3 cellular contexts compared by ENCODE assay signal in the genomic region with DNA sequence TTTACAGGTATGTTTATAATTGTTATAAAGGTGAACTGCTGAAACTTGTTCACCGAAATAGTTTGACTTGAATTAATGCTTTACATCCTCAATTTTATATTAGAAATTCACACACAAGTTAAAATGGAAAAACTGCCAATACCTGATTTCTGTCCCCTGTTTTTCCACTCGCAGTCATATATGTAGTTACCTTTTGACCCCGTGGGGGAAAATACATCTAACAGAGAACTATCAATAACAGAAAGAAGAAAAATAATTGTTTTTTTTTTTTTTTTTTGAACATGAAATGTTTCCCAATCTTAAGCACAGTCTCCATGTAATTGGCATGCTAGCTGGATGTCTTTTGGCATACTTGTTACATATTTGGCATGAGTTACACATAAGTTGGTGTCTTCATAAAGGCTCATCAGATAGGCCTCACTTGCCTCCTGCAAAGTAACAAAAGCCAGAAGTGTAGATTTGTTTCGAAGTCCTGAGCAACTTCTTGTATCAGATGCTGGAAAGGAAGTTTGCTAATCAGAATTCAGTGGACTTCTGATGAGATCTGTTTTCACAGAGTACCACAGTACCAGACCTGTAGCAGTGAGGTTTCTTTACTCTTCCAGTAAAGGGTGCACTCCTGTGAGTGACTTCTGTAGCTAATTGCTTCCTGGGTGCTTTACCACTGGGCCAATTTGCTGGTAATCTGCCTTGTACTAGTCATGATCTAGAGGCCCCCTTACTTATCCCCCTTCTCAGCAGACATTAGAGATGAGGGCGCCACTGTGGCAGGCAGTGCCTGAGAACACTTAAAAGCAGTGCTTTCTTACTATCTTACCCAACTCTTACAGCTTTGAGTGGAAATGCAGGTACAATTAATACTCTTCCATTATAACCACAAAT.
TF ChIP-seq lines count a peak whose summit lies in the region.

No MANE protein-coding gene starts in this region.

TF ChIP-seq in HEK293, 187 proteins besides CTCF, POLR2A, EP300 and RAD21:
- TF ChIP-seq, protein P1, sequence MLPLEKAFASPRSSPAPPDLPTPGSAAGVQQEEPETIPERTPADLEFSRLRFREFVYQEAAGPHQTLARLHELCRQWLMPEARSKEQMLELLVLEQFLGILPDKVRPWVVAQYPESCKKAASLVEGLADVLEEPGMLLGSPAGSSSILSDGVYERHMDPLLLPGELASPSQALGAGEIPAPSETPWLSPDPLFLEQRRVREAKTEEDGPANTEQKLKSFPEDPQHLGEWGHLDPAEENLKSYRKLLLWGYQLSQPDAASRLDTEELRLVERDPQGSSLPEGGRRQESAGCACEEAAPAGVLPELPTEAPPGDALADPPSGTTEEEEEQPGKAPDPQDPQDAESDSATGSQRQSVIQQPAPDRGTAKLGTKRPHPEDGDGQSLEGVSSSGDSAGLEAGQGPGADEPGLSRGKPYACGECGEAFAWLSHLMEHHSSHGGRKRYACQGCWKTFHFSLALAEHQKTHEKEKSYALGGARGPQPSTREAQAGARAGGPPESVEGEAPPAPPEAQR (tag by site-specific recombination; IDR thresholded peaks at IDR 0.05) = no peak
- TF ChIP-seq ZNF221 (tag by site-specific recombination; IDR thresholded peaks at IDR 0.05; ENCODE audit: borderline replicate concordance) (no peak), ZBTB8A (tag by site-specific recombination; IDR thresholded peaks at IDR 0.05) (no peak), ZNF302 (tag by site-specific recombination; IDR thresholded peaks at IDR 0.05; ENCODE audit: low read depth) (no peak), ZNF423 (tag by site-specific recombination; IDR thresholded peaks at IDR 0.05) (0 out of 2 replicates have a peak, but pooled peaks have one; percentile 24)
- TF ChIP-seq, protein P2, sequence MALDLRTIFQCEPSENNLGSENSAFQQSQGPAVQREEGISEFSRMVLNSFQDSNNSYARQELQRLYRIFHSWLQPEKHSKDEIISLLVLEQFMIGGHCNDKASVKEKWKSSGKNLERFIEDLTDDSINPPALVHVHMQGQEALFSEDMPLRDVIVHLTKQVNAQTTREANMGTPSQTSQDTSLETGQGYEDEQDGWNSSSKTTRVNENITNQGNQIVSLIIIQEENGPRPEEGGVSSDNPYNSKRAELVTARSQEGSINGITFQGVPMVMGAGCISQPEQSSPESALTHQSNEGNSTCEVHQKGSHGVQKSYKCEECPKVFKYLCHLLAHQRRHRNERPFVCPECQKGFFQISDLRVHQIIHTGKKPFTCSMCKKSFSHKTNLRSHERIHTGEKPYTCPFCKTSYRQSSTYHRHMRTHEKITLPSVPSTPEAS (tag by site-specific recombination; IDR thresholded peaks at IDR 0.05) = no peak

TF ChIP-seq in K562, 482 proteins besides CTCF, POLR2A, EP300 and RAD21:
- TF ChIP-seq HLTF (IDR thresholded peaks at IDR 0.05) = no peak
- TF ChIP-seq, protein P3, sequence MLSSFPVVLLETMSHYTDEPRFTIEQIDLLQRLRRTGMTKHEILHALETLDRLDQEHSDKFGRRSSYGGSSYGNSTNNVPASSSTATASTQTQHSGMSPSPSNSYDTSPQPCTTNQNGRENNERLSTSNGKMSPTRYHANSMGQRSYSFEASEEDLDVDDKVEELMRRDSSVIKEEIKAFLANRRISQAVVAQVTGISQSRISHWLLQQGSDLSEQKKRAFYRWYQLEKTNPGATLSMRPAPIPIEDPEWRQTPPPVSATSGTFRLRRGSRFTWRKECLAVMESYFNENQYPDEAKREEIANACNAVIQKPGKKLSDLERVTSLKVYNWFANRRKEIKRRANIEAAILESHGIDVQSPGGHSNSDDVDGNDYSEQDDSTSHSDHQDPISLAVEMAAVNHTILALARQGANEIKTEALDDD (IDR thresholded peaks at IDR 0.05) = peak; percentile 54
TF ChIP-seq in K562: peak in this region for 1.

TF ChIP-seq in GM23338, 12 proteins besides CTCF, POLR2A, EP300 and RAD21:
- TF ChIP-seq NANOG (IDR thresholded peaks at IDR 0.05; ENCODE audit: borderline replicate concordance) (no peak), JUNB (IDR thresholded peaks at IDR 0.05; ENCODE audit: unreplicated experiment) (no peak), POLR2AphosphoS5 (IDR thresholded peaks at IDR 0.05; ENCODE audit: low read depth) (no peak), ZNF114 (CRISPR knock-in tag; IDR thresholded peaks at IDR 0.05) (no peak), EZH2phosphoT487 (IDR thresholded peaks at IDR 0.05; ENCODE audit: unreplicated experiment) (no peak), ZNF331 (CRISPR knock-in tag; IDR thresholded peaks at IDR 0.05; ENCODE audit: low read depth) (no peak)
- TF ChIP-seq, protein P4, sequence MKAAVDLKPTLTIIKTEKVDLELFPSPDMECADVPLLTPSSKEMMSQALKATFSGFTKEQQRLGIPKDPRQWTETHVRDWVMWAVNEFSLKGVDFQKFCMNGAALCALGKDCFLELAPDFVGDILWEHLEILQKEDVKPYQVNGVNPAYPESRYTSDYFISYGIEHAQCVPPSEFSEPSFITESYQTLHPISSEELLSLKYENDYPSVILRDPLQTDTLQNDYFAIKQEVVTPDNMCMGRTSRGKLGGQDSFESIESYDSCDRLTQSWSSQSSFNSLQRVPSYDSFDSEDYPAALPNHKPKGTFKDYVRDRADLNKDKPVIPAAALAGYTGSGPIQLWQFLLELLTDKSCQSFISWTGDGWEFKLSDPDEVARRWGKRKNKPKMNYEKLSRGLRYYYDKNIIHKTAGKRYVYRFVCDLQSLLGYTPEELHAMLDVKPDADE (IDR thresholded peaks at IDR 0.05) = no peak
- TF ChIP-seq, protein P5, sequence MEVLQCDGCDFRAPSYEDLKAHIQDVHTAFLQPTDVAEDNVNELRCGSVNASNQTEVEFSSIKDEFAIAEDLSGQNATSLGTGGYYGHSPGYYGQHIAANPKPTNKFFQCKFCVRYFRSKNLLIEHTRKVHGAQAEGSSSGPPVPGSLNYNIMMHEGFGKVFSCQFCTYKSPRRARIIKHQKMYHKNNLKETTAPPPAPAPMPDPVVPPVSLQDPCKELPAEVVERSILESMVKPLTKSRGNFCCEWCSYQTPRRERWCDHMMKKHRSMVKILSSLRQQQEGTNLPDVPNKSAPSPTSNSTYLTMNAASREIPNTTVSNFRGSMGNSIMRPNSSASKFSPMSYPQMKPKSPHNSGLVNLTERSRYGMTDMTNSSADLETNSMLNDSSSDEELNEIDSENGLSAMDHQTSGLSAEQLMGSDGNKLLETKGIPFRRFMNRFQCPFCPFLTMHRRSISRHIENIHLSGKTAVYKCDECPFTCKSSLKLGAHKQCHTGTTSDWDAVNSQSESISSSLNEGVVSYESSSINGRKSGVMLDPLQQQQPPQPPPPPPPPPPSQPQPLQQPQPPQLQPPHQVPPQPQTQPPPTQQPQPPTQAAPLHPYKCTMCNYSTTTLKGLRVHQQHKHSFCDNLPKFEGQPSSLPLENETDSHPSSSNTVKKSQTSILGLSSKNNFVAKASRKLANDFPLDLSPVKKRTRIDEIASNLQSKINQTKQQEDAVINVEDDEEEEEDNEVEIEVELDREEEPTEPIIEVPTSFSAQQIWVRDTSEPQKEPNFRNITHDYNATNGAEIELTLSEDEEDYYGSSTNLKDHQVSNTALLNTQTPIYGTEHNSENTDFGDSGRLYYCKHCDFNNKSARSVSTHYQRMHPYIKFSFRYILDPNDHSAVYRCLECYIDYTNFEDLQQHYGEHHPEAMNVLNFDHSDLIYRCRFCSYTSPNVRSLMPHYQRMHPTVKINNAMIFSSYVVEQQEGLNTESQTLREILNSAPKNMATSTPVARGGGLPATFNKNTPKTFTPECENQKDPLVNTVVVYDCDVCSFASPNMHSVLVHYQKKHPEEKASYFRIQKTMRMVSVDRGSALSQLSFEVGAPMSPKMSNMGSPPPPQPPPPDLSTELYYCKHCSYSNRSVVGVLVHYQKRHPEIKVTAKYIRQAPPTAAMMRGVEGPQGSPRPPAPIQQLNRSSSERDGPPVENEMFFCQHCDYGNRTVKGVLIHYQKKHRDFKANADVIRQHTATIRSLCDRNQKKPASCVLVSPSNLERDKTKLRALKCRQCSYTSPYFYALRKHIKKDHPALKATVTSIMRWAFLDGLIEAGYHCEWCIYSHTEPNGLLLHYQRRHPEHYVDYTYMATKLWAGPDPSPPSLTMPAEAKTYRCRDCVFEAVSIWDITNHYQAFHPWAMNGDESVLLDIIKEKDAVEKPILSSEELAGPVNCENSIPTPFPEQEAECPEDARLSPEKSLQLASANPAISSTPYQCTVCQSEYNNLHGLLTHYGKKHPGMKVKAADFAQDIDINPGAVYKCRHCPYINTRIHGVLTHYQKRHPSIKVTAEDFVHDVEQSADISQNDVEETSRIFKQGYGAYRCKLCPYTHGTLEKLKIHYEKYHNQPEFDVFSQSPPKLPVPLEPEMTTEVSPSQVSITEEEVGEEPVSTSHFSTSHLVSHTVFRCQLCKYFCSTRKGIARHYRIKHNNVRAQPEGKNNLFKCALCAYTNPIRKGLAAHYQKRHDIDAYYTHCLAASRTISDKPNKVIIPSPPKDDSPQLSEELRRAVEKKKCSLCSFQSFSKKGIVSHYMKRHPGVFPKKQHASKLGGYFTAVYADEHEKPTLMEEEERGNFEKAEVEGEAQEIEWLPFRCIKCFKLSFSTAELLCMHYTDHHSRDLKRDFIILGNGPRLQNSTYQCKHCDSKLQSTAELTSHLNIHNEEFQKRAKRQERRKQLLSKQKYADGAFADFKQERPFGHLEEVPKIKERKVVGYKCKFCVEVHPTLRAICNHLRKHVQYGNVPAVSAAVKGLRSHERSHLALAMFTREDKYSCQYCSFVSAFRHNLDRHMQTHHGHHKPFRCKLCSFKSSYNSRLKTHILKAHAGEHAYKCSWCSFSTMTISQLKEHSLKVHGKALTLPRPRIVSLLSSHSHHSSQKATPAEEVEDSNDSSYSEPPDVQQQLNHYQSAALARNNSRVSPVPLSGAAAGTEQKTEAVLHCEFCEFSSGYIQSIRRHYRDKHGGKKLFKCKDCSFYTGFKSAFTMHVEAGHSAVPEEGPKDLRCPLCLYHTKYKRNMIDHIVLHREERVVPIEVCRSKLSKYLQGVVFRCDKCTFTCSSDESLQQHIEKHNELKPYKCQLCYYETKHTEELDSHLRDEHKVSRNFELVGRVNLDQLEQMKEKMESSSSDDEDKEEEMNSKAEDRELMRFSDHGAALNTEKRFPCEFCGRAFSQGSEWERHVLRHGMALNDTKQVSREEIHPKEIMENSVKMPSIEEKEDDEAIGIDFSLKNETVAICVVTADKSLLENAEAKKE (CRISPR knock-in tag; IDR thresholded peaks at IDR 0.05) = no peak
- TF ChIP-seq, protein P6, sequence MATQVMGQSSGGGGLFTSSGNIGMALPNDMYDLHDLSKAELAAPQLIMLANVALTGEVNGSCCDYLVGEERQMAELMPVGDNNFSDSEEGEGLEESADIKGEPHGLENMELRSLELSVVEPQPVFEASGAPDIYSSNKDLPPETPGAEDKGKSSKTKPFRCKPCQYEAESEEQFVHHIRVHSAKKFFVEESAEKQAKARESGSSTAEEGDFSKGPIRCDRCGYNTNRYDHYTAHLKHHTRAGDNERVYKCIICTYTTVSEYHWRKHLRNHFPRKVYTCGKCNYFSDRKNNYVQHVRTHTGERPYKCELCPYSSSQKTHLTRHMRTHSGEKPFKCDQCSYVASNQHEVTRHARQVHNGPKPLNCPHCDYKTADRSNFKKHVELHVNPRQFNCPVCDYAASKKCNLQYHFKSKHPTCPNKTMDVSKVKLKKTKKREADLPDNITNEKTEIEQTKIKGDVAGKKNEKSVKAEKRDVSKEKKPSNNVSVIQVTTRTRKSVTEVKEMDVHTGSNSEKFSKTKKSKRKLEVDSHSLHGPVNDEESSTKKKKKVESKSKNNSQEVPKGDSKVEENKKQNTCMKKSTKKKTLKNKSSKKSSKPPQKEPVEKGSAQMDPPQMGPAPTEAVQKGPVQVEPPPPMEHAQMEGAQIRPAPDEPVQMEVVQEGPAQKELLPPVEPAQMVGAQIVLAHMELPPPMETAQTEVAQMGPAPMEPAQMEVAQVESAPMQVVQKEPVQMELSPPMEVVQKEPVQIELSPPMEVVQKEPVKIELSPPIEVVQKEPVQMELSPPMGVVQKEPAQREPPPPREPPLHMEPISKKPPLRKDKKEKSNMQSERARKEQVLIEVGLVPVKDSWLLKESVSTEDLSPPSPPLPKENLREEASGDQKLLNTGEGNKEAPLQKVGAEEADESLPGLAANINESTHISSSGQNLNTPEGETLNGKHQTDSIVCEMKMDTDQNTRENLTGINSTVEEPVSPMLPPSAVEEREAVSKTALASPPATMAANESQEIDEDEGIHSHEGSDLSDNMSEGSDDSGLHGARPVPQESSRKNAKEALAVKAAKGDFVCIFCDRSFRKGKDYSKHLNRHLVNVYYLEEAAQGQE (IDR thresholded peaks at IDR 0.05; ENCODE audit: unreplicated experiment) = no peak
